Comparison of ENCODE assay signal across 1 cellular context in the genomic region with DNA sequence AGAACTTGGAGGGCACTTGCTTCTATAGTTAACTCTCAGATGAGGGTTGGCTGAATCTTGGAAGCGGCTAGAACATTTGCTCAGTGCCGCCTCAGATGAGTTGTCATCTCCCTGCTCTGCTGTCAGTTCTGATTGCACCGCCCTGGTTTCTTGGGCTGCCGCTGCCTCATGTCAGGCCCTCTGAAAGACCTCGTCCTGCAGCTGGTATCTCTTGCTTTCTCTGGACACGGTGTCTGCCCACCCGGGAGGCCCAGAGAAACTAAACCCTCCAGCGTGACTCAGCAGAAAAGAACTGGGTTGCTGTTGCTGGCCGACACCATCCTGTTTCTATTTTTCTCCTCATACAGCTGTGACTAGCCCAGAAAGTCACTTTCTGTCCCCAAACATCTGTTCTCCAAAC.
TF ChIP-seq lines count a peak whose summit lies in the region.

No MANE protein-coding gene starts in this region.

TF ChIP-seq in H1, 55 proteins besides CTCF, POLR2A, EP300 and RAD21 (continued from another document):
- peak; percentile 18; the same call in 1 of the 2 replicates for TF ChIP-seq BACH1 (IDR thresholded peaks at IDR 0.05; ENCODE audit: low read length)
